ENCODE assay signal across 23 cellular contexts in the genomic region with DNA sequence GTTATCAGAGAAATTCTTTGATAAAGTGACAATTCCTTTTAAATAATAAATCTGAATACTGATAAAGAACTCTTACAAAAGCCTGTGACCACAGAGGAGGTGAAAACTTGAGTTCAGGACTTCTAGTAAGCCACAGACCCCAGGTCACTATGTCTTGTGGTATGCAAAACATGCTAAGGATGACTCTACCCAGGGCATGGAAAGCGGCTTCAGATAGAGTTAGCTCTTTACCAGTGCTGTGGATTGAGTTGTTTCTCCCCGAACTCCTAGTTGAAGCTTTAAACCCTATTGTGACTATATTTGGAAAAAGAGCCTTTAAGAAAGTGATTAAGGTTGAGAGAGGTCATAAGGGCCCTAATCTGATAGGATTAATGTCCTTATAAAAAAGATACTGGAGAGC. TPM values are rescaled to one million over a fixed set of nuclear protein-coding genes. Genes with fewer than 3 reads are reported as not detected.
DNase-seq lines count a peak whose midpoint lies in the region; ATAC-seq, FAIRE-seq and TF ChIP-seq lines count a peak whose summit lies in the region.
"Had no signal": no experiment of that assay in that cellular context is flagged by ENCODE, and none has a peak within 500 bp of the region (broad histone marks: within the 10 kb centered on the region; RNA-seq: fewer than 3 reads in every experiment).

No MANE protein-coding gene starts in this region.

- H3K4me3 ChIP-seq in GM23338 = no peak overlapping the region
- H3K4me3 ChIP-seq in mesendoderm (ENCODE audit: low read length) = no peak overlapping the region
- H3K4me3 ChIP-seq: K562, SJSA1 had no signal

- no peak for TF ChIP-seq CTCF in GM23338 (conservative IDR thresholded peaks at IDR 0.05; ENCODE audit: low read depth in 2 of 2)
- TF ChIP-seq CTCF in RWPE1 (conservative IDR thresholded peaks at IDR 0.05; ENCODE audit: low read depth) = no peak

- H2BK5ac ChIP-seq in mesendoderm (ENCODE audit: low read length) = no peak overlapping the region

- POLR2A ChIA-PET in RWPE1 (lab: Yijun Ruan, JAX; ENCODE audit: low non-redundant PET) = no interaction called here

- H4K5ac ChIP-seq in mesendoderm (ENCODE audit: low read length) = no peak overlapping the region

- no peak overlapping the region; the same call in 1 of the 2 replicates for H3K27ac Mint-ChIP-seq in GM23338
- H3K27ac Mint-ChIP-seq: CD14-positive monocyte; CD8-positive, alpha-beta memory T cell had no signal

- 0 out of 2 replicates have a peak, but pooled peaks cover 13% of the 10 kb centered on the region for H3K9me2 ChIP-seq in GM23338 (ENCODE audit: insufficient read depth)

- CTCF ChIA-PET in RWPE1 (lab: Yijun Ruan, JAX) = interaction anchor here (0.6 kb wide), 1 partner anchor 623 kb away, joined by 3 read pairs; no protein-coding TSS in a partner anchor

- no peak overlapping the region for H3K18ac ChIP-seq in mesendoderm (ENCODE audit: low read length)

- no peaks in the 10 kb centered on the region for H3K27me3 Mint-ChIP-seq in GM23338 (ENCODE audit: insufficient read depth, low read depth, poor library complexity)

- H3K4me1 Mint-ChIP-seq in GM23338 = peaks cover 10% of the 10 kb centered on the region
- H3K4me1 Mint-ChIP-seq: CD8-positive, alpha-beta memory T cell had no signal

- H3K27me3 ChIP-seq in GM23338 (ENCODE audit: insufficient read depth) (no peaks in the 10 kb centered on the region), mesendoderm (ENCODE audit: insufficient read depth, low read length, poor library complexity) (no peaks in the 10 kb centered on the region)
- H3K27me3 ChIP-seq: SJSA1 had no signal

- peak overlapping the region; percentile 34 for H3K4me2 ChIP-seq in GM23338
- H3K4me2 ChIP-seq in mesendoderm (ENCODE audit: low read length) = no peak overlapping the region

- H3K9me3 Mint-ChIP-seq in GM23338 = no peaks in the 10 kb centered on the region
- H3K9me3 Mint-ChIP-seq: CD8-positive, alpha-beta memory T cell had no signal

- H3K56ac ChIP-seq in mesendoderm (ENCODE audit: low read length) = no peak overlapping the region

- H3K23ac ChIP-seq in mesendoderm (ENCODE audit: low read length) = no peak overlapping the region

- H3K4ac ChIP-seq in mesendoderm (ENCODE audit: low read depth, low read length) = no peak overlapping the region

- no peak overlapping the region for H3K4me3 Mint-ChIP-seq in GM23338
- H3K4me3 Mint-ChIP-seq: CD8-positive, alpha-beta memory T cell had no signal

- peak; percentile 56 for ATAC-seq in GM23338
- no peak for ATAC-seq in HG03159 (IDR thresholded peaks at IDR 0.05; ENCODE audit: unreplicated experiment)
- no peak for ATAC-seq in GM21737 (IDR thresholded peaks at IDR 0.05; ENCODE audit: unreplicated experiment)
- ATAC-seq: HCT116, K562, Panc1 had no signal

- H2BK120ac ChIP-seq in mesendoderm (ENCODE audit: low read depth, low read length) = no peak overlapping the region

- no peak overlapping the region for H2AK5ac ChIP-seq in mesendoderm (ENCODE audit: low read length)

- H3K36me3 ChIP-seq in GM23338 (ENCODE audit: insufficient read depth) = no peaks in the 10 kb centered on the region
- no peaks in the 10 kb centered on the region for H3K36me3 ChIP-seq in mesendoderm (ENCODE audit: control insufficient read depth, insufficient read depth, low read length)
- H3K36me3 ChIP-seq: SJSA1 had no signal

- FAIRE-seq in H54 (lab: Jason Lieb, UNC) = no peak
- FAIRE-seq: GM19239, K562 had no signal

- DNase-seq in GM23338 (ENCODE audit: low spot score) (no peak), NCI-H82 treated with DMSO at 0.1 percent for 48 hours (lab: John Stamatoyannopoulos, UW; ENCODE audit: unreplicated experiment) (peak; percentile 91), mesendoderm (peak; percentile 2), H54 (ENCODE audit: insufficient read length, low spot score) (no peak), RWPE1 (ENCODE audit: low spot score) (no peak)
- DNase-seq: CD8-positive, alpha-beta memory T cell; DMS79 treated with DMSO at 0.1 percent for 48 hours; GF-D8; Kasumi-1; NCI-H2029; NCI-H774; T-helper 2 cell had no signal

- H3K27ac ChIP-seq in GM23338 (ENCODE audit: low read depth) (no peak overlapping the region), mesendoderm (ENCODE audit: low read depth, low read length) (no peak overlapping the region), RWPE1 (no peak overlapping the region)
- H3K27ac ChIP-seq: SJSA1 had no signal

- H3K79me2 ChIP-seq in GM23338 (replicated peaks; ENCODE audit: insufficient read depth) = no peaks in the 10 kb centered on the region
- no peaks in the 10 kb centered on the region for H3K79me2 ChIP-seq in mesendoderm (ENCODE audit: control insufficient read depth, insufficient read depth, low read length)

- TF ChIP-seq POLR2A in H54 (IDR thresholded peaks at IDR 0.05; ENCODE audit: low read depth, low read length) = no peak

- no peaks in the 10 kb centered on the region for H3K79me1 ChIP-seq in mesendoderm (ENCODE audit: low read length)

- no peaks in the 10 kb centered on the region for H4K20me1 ChIP-seq in GM23338 (replicated peaks; ENCODE audit: insufficient read depth)

- no peak overlapping the region for H2BK15ac ChIP-seq in mesendoderm (replicated peaks; ENCODE audit: low read depth)

- H3F3A ChIP-seq in GM23338 (replicated peaks; ENCODE audit: low read depth) = no peaks in the 10 kb centered on the region

- no peak overlapping the region for H4K8ac ChIP-seq in mesendoderm (ENCODE audit: low read depth, low read length)

- peaks cover 5% of the 10 kb centered on the region; the same call in 1 of the 2 replicates for H3K4me1 ChIP-seq in GM23338 (ENCODE audit: insufficient read depth)
- no peaks in the 10 kb centered on the region for H3K4me1 ChIP-seq in mesendoderm (ENCODE audit: control insufficient read depth, low read depth, low read length)
- H3K4me1 ChIP-seq: SJSA1 had no signal

- WGBS in mesendoderm (ENCODE audit: extremely low coverage, insufficient coverage, low lambda C conversion rate) = no CpG with 5 or more reads among the region's 2 CpGs

- H3K9ac ChIP-seq in mesendoderm (ENCODE audit: low read length) = no peak overlapping the region

- no peak overlapping the region for H2AFZ ChIP-seq in GM23338

- no peaks in the 10 kb centered on the region for H3K36me3 Mint-ChIP-seq in GM23338 (ENCODE audit: low read depth)
- H3K36me3 Mint-ChIP-seq: CD14-positive monocyte; CD8-positive, alpha-beta memory T cell had no signal

TF ChIP-seq in GM23338, 12 proteins besides CTCF, POLR2A, EP300 and RAD21 (continues in another document):
- no peak for TF ChIP-seq ETS1 (IDR thresholded peaks at IDR 0.05)

RNA-seq across cellular contexts. Expression of gene HLX, which starts 42.3 kb away (rescaled TPM):
- 0.07 TPM in 1 of 2 replicates, not detected in the other for total RNA-seq in GM23338 (2014; rRNA removed; shearing (Covaris generic))
- not detected in 2 replicates for polyA plus RNA-seq in GM23338 (2016; fragmentation: Nextera tagmentation; extraction: Ambion mirVana)
- 0.46 TPM for polyA plus RNA-seq in mesendoderm (2013, experiment 1 of 2)
- polyA plus RNA-seq in mesendoderm (2013, experiment 2 of 2) = 0.36 TPM
- total RNA-seq: A673; CD8-positive, alpha-beta memory T cell; HT-29; OCI-LY7 had no signal
- polyA plus RNA-seq: CD8-positive, alpha-beta memory T cell had no signal

Comparison
In these comparisons a context has a peak if more than half of its experiments do, and no peak if none do; other contexts are left out.
1. DNase-seq: peak in NCI-H82 treated with DMSO at 0.1 percent for 48 hours (single experiment) and mesendoderm (single experiment); none in GM23338 (single experiment), H54 (single experiment) and RWPE1 (single experiment).